In genomic region chr13:79812070-79812850, GRCh38 we compare ENCODE assay signal across 12 cellular contexts.
A peak's percentile ranks its signal among the peaks of the same experiment; 100 is the strongest.
DNase-seq lines count a peak whose midpoint lies in the region; ATAC-seq and TF ChIP-seq lines count a peak whose summit lies in the region.
"Had no signal": no experiment of that assay in that cellular context is flagged by ENCODE, and none has a peak within 500 bp of the region (broad histone marks: within the 10 kb centered on the region; RNA-seq: fewer than 3 reads in every experiment).

No MANE protein-coding gene starts in this region.

- DNase-seq in HL-60 (ENCODE audit: low read depth in 1 of 2, low spot score in 1 of 2) (no peak), pons (ENCODE audit: low spot score) (peak; percentile 54), activated gamma-delta T cell treated with Interleukin-2 at 50 U/mL for 16 hours (no peak), germinal center (ENCODE audit: low spot score) (no peak), upper lobe of right lung (no peak)
- DNase-seq: activated CD4-positive, alpha-beta T cell treated with anti-CD3 and anti-CD28 coated beads, Interleukin-2, amount 50 U/mL, for 4 hours; GDM1; left ventricle myocardium superior; stimulated activated naive CD8-positive, alpha-beta T cell treated with anti-CD3 and anti-CD28 coated beads, Interleukin-15, Interleukin-2, amounts not matched to agents 100 U/mL and 50 U/mL, for 24 hours had no signal

- peak overlapping the region; percentile 53 for H3K27ac ChIP-seq in HL-60 (replicated peaks)
- no peak overlapping the region for H3K27ac ChIP-seq in upper lobe of right lung
- H3K27ac ChIP-seq: ascending aorta had no signal

- H3K4me3 ChIP-seq in HL-60 (replicated peaks; ENCODE audit: insufficient read depth, low read length) = no peak overlapping the region
- no peak overlapping the region for H3K4me3 ChIP-seq in upper lobe of right lung
- H3K4me3 ChIP-seq: ascending aorta had no signal

- peaks cover 4% of the 10 kb centered on the region for H3K4me1 ChIP-seq in upper lobe of right lung
- H3K4me1 ChIP-seq: ascending aorta had no signal

- intact Hi-C loops in upper lobe of right lung (cut with DNase I) = no loop called here

- no peaks in the 10 kb centered on the region for H3K36me3 ChIP-seq in upper lobe of right lung
- H3K36me3 ChIP-seq: ascending aorta had no signal

- no peaks in the 10 kb centered on the region for H3K9me3 ChIP-seq in upper lobe of right lung

- H3K27me3 ChIP-seq in HL-60 (ENCODE audit: insufficient read depth, poor library complexity, severe bottlenecking) = no peaks in the 10 kb centered on the region
- no peaks in the 10 kb centered on the region for H3K27me3 ChIP-seq in upper lobe of right lung
- H3K27me3 ChIP-seq: ascending aorta had no signal

- ATAC-seq in GM19043 (IDR thresholded peaks at IDR 0.05; ENCODE audit: low read depth, unreplicated experiment) (peak; percentile 65), HG02678 (IDR thresholded peaks at IDR 0.05; ENCODE audit: unreplicated experiment) (peak; percentile 66), upper lobe of right lung (no peak)
- ATAC-seq: stimulated activated naive CD8-positive, alpha-beta T cell treated with anti-CD3 and anti-CD28 coated beads, Interleukin-15, Interleukin-2, amounts not matched to agents 100 U/mL and 50 U/mL, for 24 hours had no signal

- no peak for TF ChIP-seq CTCF in HL-60 (IDR thresholded peaks at IDR 0.05; ENCODE audit: insufficient read depth, low read length)
- TF ChIP-seq CTCF in upper lobe of right lung (IDR thresholded peaks at IDR 0.05) = no peak
